ENCODE assay signal across 3 cellular contexts in the genomic region with DNA sequence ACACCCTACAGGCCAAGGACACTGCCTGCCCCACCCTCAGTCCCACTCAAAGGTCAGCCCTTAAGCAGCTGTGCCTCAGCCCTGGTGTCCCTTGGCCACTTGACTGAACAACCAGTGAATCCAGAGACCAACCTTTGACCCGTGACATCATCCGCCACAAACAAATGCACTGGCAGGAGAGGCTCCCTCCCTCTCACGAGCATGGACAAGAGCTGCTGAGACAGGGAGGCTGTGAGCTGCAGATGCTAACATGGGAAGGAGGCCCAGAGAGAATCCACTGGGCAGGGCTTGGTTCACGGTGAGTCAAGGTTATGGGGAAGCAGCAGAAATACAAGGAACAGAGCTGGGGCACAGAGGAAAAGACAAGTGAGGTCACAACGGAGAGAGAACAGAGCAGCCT. TPM values are rescaled to one million over a fixed set of nuclear protein-coding genes. Genes with fewer than 3 reads are reported as not detected.
"Had no signal": no experiment of that assay in that cellular context is flagged by ENCODE, and none has a peak within 500 bp of the region (broad histone marks: within the 10 kb centered on the region; RNA-seq: fewer than 3 reads in every experiment).

No MANE protein-coding gene starts in this region.

RNA-seq across cellular contexts. Expression of a gene that starts 4.7 kb away (rescaled TPM):
- total RNA-seq: activated CD4-positive, alpha-beta T cell treated with anti-CD3 and anti-CD28 coated beads, Interleukin-2, amount 10 ng/mL, durations not matched to agents 7 days and 5 days; ascending aorta had no signal

RNA-seq across cellular contexts. Expression of a gene that starts 22.2 kb away (rescaled TPM):
- total RNA-seq: ascending aorta, fibroblast of lung had no signal
